1 cellular context compared by ENCODE assay signal in the genomic region with DNA sequence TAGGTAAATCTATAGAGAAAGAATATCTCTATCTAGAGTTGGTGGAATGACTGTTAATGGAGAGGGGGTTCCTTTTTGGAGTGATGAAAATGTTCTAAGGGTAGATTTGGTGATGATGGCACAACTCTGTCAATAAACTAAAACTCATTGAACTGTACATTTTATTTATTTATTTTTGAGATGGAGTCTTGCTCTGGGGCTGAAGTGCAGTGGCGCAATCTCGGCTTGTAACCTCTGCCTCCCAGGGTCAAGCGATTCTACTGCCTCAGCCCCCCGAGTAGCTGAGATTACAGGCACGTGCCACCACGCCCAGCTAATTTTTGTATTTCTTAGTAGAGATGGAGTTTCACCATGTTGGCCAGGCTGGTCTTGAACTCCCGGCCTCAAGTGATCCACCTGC. TPM values are rescaled to one million over a fixed set of nuclear protein-coding genes. Genes with fewer than 3 reads are reported as not detected.
"Had no signal": no experiment of that assay in that cellular context is flagged by ENCODE, and none has a peak within 500 bp of the region (broad histone marks: within the 10 kb centered on the region; RNA-seq: fewer than 3 reads in every experiment).

No MANE protein-coding gene starts in this region.

RNA-seq across cellular contexts. Expression of gene PPARG, which starts 3.1 kb away (rescaled TPM):
- total RNA-seq: activated B cell treated with CpG ODN at 0.5 μM for 24 hours had no signal
